14 cellular contexts compared by ENCODE assay signal in the genomic region with DNA sequence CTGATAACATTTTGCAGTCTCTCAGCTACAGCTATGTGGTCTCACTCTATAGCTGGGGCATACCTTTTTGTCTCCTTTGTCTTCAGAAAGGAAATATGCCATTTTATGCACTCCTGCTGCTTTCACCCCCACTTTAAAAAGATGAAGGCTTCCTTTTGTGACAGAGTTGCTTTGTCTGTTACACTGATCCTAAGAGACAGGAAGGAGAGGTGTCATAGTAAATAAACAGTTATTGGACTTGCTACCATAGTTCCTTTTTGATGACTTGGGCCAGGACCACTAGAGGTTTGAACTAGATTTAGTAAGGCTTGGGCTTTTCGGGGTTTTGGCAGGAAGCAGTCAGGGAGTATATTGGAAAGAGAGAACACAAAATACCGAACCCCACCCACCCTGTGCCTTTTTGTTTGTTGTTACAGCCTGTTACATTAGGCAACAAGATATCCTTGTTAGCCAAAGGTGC. TPM values are rescaled to one million over a fixed set of nuclear protein-coding genes. Genes with fewer than 3 reads are reported as not detected.
A peak's percentile ranks its signal among the peaks of the same experiment; 100 is the strongest.
DNase-seq lines count a peak whose midpoint lies in the region; ATAC-seq and TF ChIP-seq lines count a peak whose summit lies in the region.
"Had no signal": no experiment of that assay in that cellular context is flagged by ENCODE, and none has a peak within 500 bp of the region (broad histone marks: within the 10 kb centered on the region; RNA-seq: fewer than 3 reads in every experiment).

No MANE protein-coding gene starts in this region.

- H2BK5ac ChIP-seq in trophoblast cell (ENCODE audit: low read depth, low read length, poor library complexity), result no peak overlapping the region

- 82% methylated on average over 2 of the region's 2 CpGs for WGBS in right cardiac atrium
- no CpG with 5 or more reads among the region's 2 CpGs for WGBS in trophoblast cell (ENCODE audit: extremely low coverage, insufficient coverage, insufficient read length)

- H3K27ac ChIP-seq in A673 (ENCODE audit: low read depth, low read length, poor library complexity, severe bottlenecking), result no peak overlapping the region
- H3K27ac ChIP-seq in right cardiac atrium (ENCODE audit: low read length), result no peak overlapping the region
- no peak overlapping the region for H3K27ac ChIP-seq in trophoblast cell (ENCODE audit: low read depth, low read length)

- no peak overlapping the region for H3K18ac ChIP-seq in trophoblast cell (ENCODE audit: low read length)

- BruUV-seq in A673 (replicated peaks; lab: Mats Ljungman, UMichigan), result no TSS peak

- H3K9me3 Mint-ChIP-seq in activated naive CD4-positive, alpha-beta T cell treated with anti-CD3 and anti-CD28 coated beads, Interleukin-2, amount 10 ng/mL, durations not matched to agents 7 days and 5 days, result no peaks in the 10 kb centered on the region
- no peaks in the 10 kb centered on the region for H3K9me3 Mint-ChIP-seq in activated CD8-positive, alpha-beta T cell treated with anti-CD3 and anti-CD28 coated beads for 36 hours
- no peaks in the 10 kb centered on the region for H3K9me3 Mint-ChIP-seq in immature natural killer cell
- H3K9me3 Mint-ChIP-seq in stimulated activated naive CD8-positive, alpha-beta T cell treated with anti-CD3 and anti-CD28 coated beads, Interleukin-15, amount 100 ng/mL, for 72 hours, result no peaks in the 10 kb centered on the region

- H3K27me3 Mint-ChIP-seq in activated naive CD4-positive, alpha-beta T cell treated with anti-CD3 and anti-CD28 coated beads, Interleukin-2, amount 10 ng/mL, durations not matched to agents 7 days and 5 days, result peaks cover 4% of the 10 kb centered on the region
- no peaks in the 10 kb centered on the region for H3K27me3 Mint-ChIP-seq in activated CD8-positive, alpha-beta T cell treated with anti-CD3 and anti-CD28 coated beads for 36 hours
- H3K27me3 Mint-ChIP-seq in immature natural killer cell (ENCODE audit: low read depth in 3 of 3), result peaks cover 0 to 6% (median 2%) of the 10 kb centered on the region in 3 donors
- no peaks in the 10 kb centered on the region for H3K27me3 Mint-ChIP-seq in stimulated activated naive CD8-positive, alpha-beta T cell treated with anti-CD3 and anti-CD28 coated beads, Interleukin-15, amount 100 ng/mL, for 72 hours

- no peak overlapping the region for H2BK120ac ChIP-seq in trophoblast cell (ENCODE audit: insufficient read depth, low read length, poor library complexity)

- H2AK5ac ChIP-seq in trophoblast cell (ENCODE audit: low read length), result no peak overlapping the region

- H3K4me2 ChIP-seq in trophoblast cell (ENCODE audit: low read length), result no peak overlapping the region

- no peak overlapping the region for H4K12ac ChIP-seq in trophoblast cell (ENCODE audit: low read depth, low read length)

- H3K4me1 ChIP-seq in A673 (ENCODE audit: insufficient read depth, low read length, poor library complexity, severe bottlenecking) (peaks cover 16% of the 10 kb centered on the region), right cardiac atrium (ENCODE audit: control insufficient read depth, insufficient read depth, low read length) (no peaks in the 10 kb centered on the region), trophoblast cell (ENCODE audit: control insufficient read depth in 1 of 2, insufficient read depth in 2 of 2, low read length in 2 of 2) (peaks cover 0 to 5% of the 10 kb centered on the region in 2 experiments)

- no peaks in the 10 kb centered on the region for H3K27me3 ChIP-seq in A673 (replicated peaks; ENCODE audit: insufficient read depth, low read depth, low read length, poor library complexity)
- H3K27me3 ChIP-seq in right cardiac atrium (ENCODE audit: control insufficient read depth, insufficient read depth), result no peaks in the 10 kb centered on the region
- H3K27me3 ChIP-seq in trophoblast cell (ENCODE audit: insufficient read depth, low read length), result no peaks in the 10 kb centered on the region
- H3K27me3 ChIP-seq: pancreas, uterus had no signal

- CTCF ChIA-PET in activated naive CD4-positive, alpha-beta T cell treated with anti-CD3 and anti-CD28 coated beads, Interleukin-2, amount 10 ng/mL, durations not matched to agents 7 days and 5 days (lab: Charles Lee), result interaction anchor here (0.8 to 1.8 kb wide), 4 partner anchors 11 to 59 kb away, joined by 3 to 6 read pairs (median 3); no protein-coding TSS in a partner anchor
- CTCF ChIA-PET in activated CD8-positive, alpha-beta T cell treated with anti-CD3 and anti-CD28 coated beads for 36 hours (lab: Charles Lee), result interaction anchor here (1.0 to 3.0 kb wide), 8 partner anchors 13 to 111 kb away, joined by 3 to 17 read pairs (median 4); no protein-coding TSS in a partner anchor
- CTCF ChIA-PET in A673 (lab: Charles Lee), result no interaction called here

- H3K79me1 ChIP-seq in trophoblast cell (ENCODE audit: low read length), result peaks cover 10% of the 10 kb centered on the region

- H3K4me1 Mint-ChIP-seq in activated naive CD4-positive, alpha-beta T cell treated with anti-CD3 and anti-CD28 coated beads, Interleukin-2, amount 10 ng/mL, durations not matched to agents 7 days and 5 days, result peaks cover 50% of the 10 kb centered on the region
- H3K4me1 Mint-ChIP-seq in activated CD8-positive, alpha-beta T cell treated with anti-CD3 and anti-CD28 coated beads for 36 hours (ENCODE audit: low read depth), result peaks cover 35% of the 10 kb centered on the region
- H3K4me1 Mint-ChIP-seq in immature natural killer cell, result peaks cover 32 to 40% of the 10 kb centered on the region in 2 donors
- H3K4me1 Mint-ChIP-seq in stimulated activated naive CD8-positive, alpha-beta T cell treated with anti-CD3 and anti-CD28 coated beads, Interleukin-15, amount 100 ng/mL, for 72 hours, result peaks cover 43% of the 10 kb centered on the region

- ATAC-seq in activated CD8-positive, alpha-beta T cell treated with anti-CD3 and anti-CD28 coated beads for 36 hours, result no peak
- ATAC-seq in stimulated activated naive CD8-positive, alpha-beta T cell treated with anti-CD3 and anti-CD28 coated beads, Interleukin-15, amount 100 ng/mL, for 72 hours, result no peak
- no peak for ATAC-seq in right cardiac atrium
- ATAC-seq: pancreas had no signal

- peaks cover 9% of the 10 kb centered on the region for H3K36me3 Mint-ChIP-seq in activated naive CD4-positive, alpha-beta T cell treated with anti-CD3 and anti-CD28 coated beads, Interleukin-2, amount 10 ng/mL, durations not matched to agents 7 days and 5 days
- peaks cover 1% of the 10 kb centered on the region for H3K36me3 Mint-ChIP-seq in activated CD8-positive, alpha-beta T cell treated with anti-CD3 and anti-CD28 coated beads for 36 hours (ENCODE audit: low read depth)
- no peaks in the 10 kb centered on the region for H3K36me3 Mint-ChIP-seq in immature natural killer cell

- H2AFZ ChIP-seq in trophoblast cell (ENCODE audit: insufficient read depth, low read length, poor library complexity), result no peak overlapping the region

- no peak for DNase-seq in activated naive CD4-positive, alpha-beta T cell treated with anti-CD3 and anti-CD28 coated beads, Interleukin-2, amount 10 ng/mL, durations not matched to agents 7 days and 5 days
- no peak for DNase-seq in activated naive CD4-positive, alpha-beta T cell treated with anti-CD3 and anti-CD28 coated beads, Interleukin-2, amount 50 U/mL, for 16 hours
- no peak for DNase-seq in activated CD8-positive, alpha-beta T cell treated with anti-CD3 and anti-CD28 coated beads for 36 hours
- no peak for DNase-seq in immature natural killer cell
- DNase-seq in stimulated activated naive CD8-positive, alpha-beta T cell treated with anti-CD3 and anti-CD28 coated beads, Interleukin-15, amount 100 ng/mL, for 72 hours, result no peak
- no peak for DNase-seq in A673 (ENCODE audit: low spot score)
- DNase-seq in right cardiac atrium, result no peak
- no peak for DNase-seq in trophoblast cell
- DNase-seq: head of caudate nucleus, IMR-90, NCI-H1417 treated with DMSO at 0.1 percent for 48 hours, NCI-H526, pancreas, uterus had no signal

- H3K4me3 Mint-ChIP-seq in activated naive CD4-positive, alpha-beta T cell treated with anti-CD3 and anti-CD28 coated beads, Interleukin-2, amount 10 ng/mL, durations not matched to agents 7 days and 5 days, result peak overlapping the region; percentile 62
- H3K4me3 Mint-ChIP-seq in activated CD8-positive, alpha-beta T cell treated with anti-CD3 and anti-CD28 coated beads for 36 hours, result peak overlapping the region; percentile 79
- H3K4me3 Mint-ChIP-seq in immature natural killer cell, result peak overlapping the region; percentile 79 to 94 (median 91)
- peak overlapping the region; percentile 82 to 83 for H3K4me3 Mint-ChIP-seq in stimulated activated naive CD8-positive, alpha-beta T cell treated with anti-CD3 and anti-CD28 coated beads, Interleukin-15, amount 100 ng/mL, for 72 hours

- H3K27ac Mint-ChIP-seq in activated naive CD4-positive, alpha-beta T cell treated with anti-CD3 and anti-CD28 coated beads, Interleukin-2, amount 10 ng/mL, durations not matched to agents 7 days and 5 days, result peak overlapping the region; percentile 92
- H3K27ac Mint-ChIP-seq in activated CD8-positive, alpha-beta T cell treated with anti-CD3 and anti-CD28 coated beads for 36 hours, result peak overlapping the region; percentile 88
- H3K27ac Mint-ChIP-seq in immature natural killer cell, result peak overlapping the region; percentile 46 to 94 (median 92)
- peak overlapping the region; percentile 93 to 96 for H3K27ac Mint-ChIP-seq in stimulated activated naive CD8-positive, alpha-beta T cell treated with anti-CD3 and anti-CD28 coated beads, Interleukin-15, amount 100 ng/mL, for 72 hours

- intact Hi-C loops in activated CD8-positive, alpha-beta T cell treated with anti-CD3 and anti-CD28 coated beads for 36 hours (cut with micrococcal nuclease), result no loop called here
- intact Hi-C loops in A673 (cut with micrococcal nuclease; ENCODE audit: unreplicated experiment), result loop anchor here (5.0 kb wide), 1 partner anchor 45 kb away; no protein-coding TSS in a partner anchor
- intact Hi-C loops in right cardiac atrium (cut with DNase I), result no loop called here

- H3K14ac ChIP-seq in trophoblast cell (ENCODE audit: low read length), result no peak overlapping the region

- H4K8ac ChIP-seq in trophoblast cell (ENCODE audit: low read depth, low read length), result no peak overlapping the region

- H3K9me3 ChIP-seq in A673 (ENCODE audit: low read depth, low read length, poor library complexity, severe bottlenecking) (no peaks in the 10 kb centered on the region), right cardiac atrium (ENCODE audit: control insufficient read depth, low read length) (no peaks in the 10 kb centered on the region), trophoblast cell (ENCODE audit: insufficient read depth, low read depth, low read length) (no peaks in the 10 kb centered on the region)
- H3K9me3 ChIP-seq: pancreas, uterus had no signal

- TF ChIP-seq CTCF in activated CD8-positive, alpha-beta T cell treated with anti-CD3 and anti-CD28 coated beads for 36 hours (IDR thresholded peaks at IDR 0.05), result no peak
- TF ChIP-seq CTCF in A673 (conservative IDR thresholded peaks at IDR 0.05; ENCODE audit: low read depth, low read length), result no peak

- POLR2A ChIA-PET in activated CD8-positive, alpha-beta T cell treated with anti-CD3 and anti-CD28 coated beads for 36 hours (lab: Charles Lee), result interaction anchor here (0.9 to 2.3 kb wide), 4 partner anchors 11 to 48 kb away, joined by 3 to 18 read pairs (median 6); no protein-coding TSS in a partner anchor
- POLR2A ChIA-PET in A673 (lab: Charles Lee; ENCODE audit: low non-redundant PET), result no interaction called here

- no peak overlapping the region for H4K91ac ChIP-seq in trophoblast cell (ENCODE audit: low read depth, low read length)

- H3K4ac ChIP-seq in trophoblast cell (ENCODE audit: low read depth, low read length), result no peak overlapping the region

- H3K4me3 ChIP-seq in A673 (ENCODE audit: low read depth, low read length, poor library complexity, severe bottlenecking) (no peak overlapping the region), right cardiac atrium (ENCODE audit: low read length) (no peak overlapping the region), trophoblast cell (ENCODE audit: low read depth, low read length) (no peak overlapping the region)
- H3K4me3 ChIP-seq: uterus had no signal

- H3K79me2 ChIP-seq in trophoblast cell (ENCODE audit: control insufficient read depth, insufficient read depth, low read length, poor library complexity), result peaks cover 10% of the 10 kb centered on the region

- no peak overlapping the region for H2BK12ac ChIP-seq in trophoblast cell (ENCODE audit: low read length)

- no peaks in the 10 kb centered on the region for H3K36me3 ChIP-seq in A673 (ENCODE audit: insufficient read depth, low read length, poor library complexity, severe bottlenecking)
- no peaks in the 10 kb centered on the region for H3K36me3 ChIP-seq in trophoblast cell (ENCODE audit: control insufficient read depth in 1 of 2, insufficient read depth in 2 of 2, low read length in 2 of 2)
- H3K36me3 ChIP-seq: pancreas, uterus had no signal

- H3K9ac ChIP-seq in trophoblast cell (ENCODE audit: low read length), result no peak overlapping the region

- H3K23ac ChIP-seq in trophoblast cell (ENCODE audit: low read length), result no peak overlapping the region

RNA-seq across cellular contexts. Expression of gene METTL9, which starts 1.8 kb away (rescaled TPM):
- 100 to 1,000 TPM; 116 to 122 TPM for total RNA-seq in activated CD8-positive, alpha-beta T cell treated with anti-CD3 and anti-CD28 coated beads for 36 hours
- polyA plus RNA-seq in immature natural killer cell (100 to 1,000 TPM; 113 to 149 (median 147) TPM), right cardiac atrium (31.5 TPM)
- total RNA-seq in A673 (2021) (145 and 151 TPM in 2 replicates), right cardiac atrium (10 to 100 TPM; 59.4 to 63.2 (median 61.2) TPM)
- 75.9 and 83.4 TPM in 2 replicates for polyA plus RNA-seq in trophoblast cell (2013)

RNA-seq across cellular contexts. Expression of gene IGSF6, which starts 54.8 kb away (rescaled TPM):
- under 1 TPM in 1 of 2 experiments, not detected in 1; 0.20 TPM for total RNA-seq in activated CD8-positive, alpha-beta T cell treated with anti-CD3 and anti-CD28 coated beads for 36 hours
- 1 to 10 TPM; 1.2 to 5.3 (median 5.2) TPM for polyA plus RNA-seq in immature natural killer cell
- total RNA-seq in A673 (2021), result not detected in 2 replicates
- 1 to 10 TPM; 1.4 to 4.3 (median 2.4) TPM for total RNA-seq in right cardiac atrium
- 0.88 TPM for polyA plus RNA-seq in right cardiac atrium
- not detected in 2 replicates for polyA plus RNA-seq in trophoblast cell (2013)
- total RNA-seq: IMR-90 had no signal
- polyA plus RNA-seq: IMR-90 had no signal
